9 cellular contexts compared by ENCODE assay signal in genomic region chr22:36323182-36323854, GRCh38.
DNase-seq lines count a peak whose midpoint lies in the region; ATAC-seq and TF ChIP-seq lines count a peak whose summit lies in the region.
"Had no signal": no experiment of that assay in that cellular context is flagged by ENCODE, and none has a peak within 500 bp of the region (broad histone marks: within the 10 kb centered on the region; RNA-seq: fewer than 3 reads in every experiment).

No MANE protein-coding gene starts in this region.

- no peak overlapping the region for H3K27ac ChIP-seq in trophoblast cell (ENCODE audit: low read depth, low read length)

- no peak overlapping the region for H4K8ac ChIP-seq in trophoblast cell (ENCODE audit: low read depth, low read length)

- H3K4me3 ChIP-seq in foreskin fibroblast (ENCODE audit: low read depth in 1 of 2, low read length in 2 of 2) (no peak overlapping the region), trophoblast cell (ENCODE audit: low read depth, low read length) (no peak overlapping the region)

- peaks cover 24% of the 10 kb centered on the region for H3K4me1 Mint-ChIP-seq in activated T-helper 1 cell treated with anti-CD3 and anti-CD28 coated beads, Interleukin-12 subunit alpha, Interleukin-12 subunit beta, Interleukin-2, Interleukin-4 antibody, amounts not matched to agents 30 ng/mL and 10 ng/mL and 1 ng/mL, durations not matched to agents 14 hours and 24 hours and 36 hours (ENCODE audit: low read depth)

- no peak overlapping the region for H4K12ac ChIP-seq in trophoblast cell (ENCODE audit: low read depth, low read length)

- H3K4me3 Mint-ChIP-seq in activated T-helper 1 cell treated with anti-CD3 and anti-CD28 coated beads, Interleukin-12 subunit alpha, Interleukin-12 subunit beta, Interleukin-2, Interleukin-4 antibody, amounts not matched to agents 30 ng/mL and 10 ng/mL and 1 ng/mL, durations not matched to agents 14 hours and 24 hours and 36 hours = no peak overlapping the region

- DNase-seq in C1 segment of cervical spinal cord (lab: John Stamatoyannopoulos, UW) (peak in 10 of 14 donors; percentile 9 to 77 (median 34)), foreskin fibroblast (peak; percentile 37 to 71), trophoblast cell (no peak), islet precursor cell (no peak), T-helper 2 cell (no peak)
- no peak for DNase-seq in activated T-helper 1 cell treated with anti-CD3 and anti-CD28 coated beads, Interleukin-12 subunit alpha, Interleukin-12 subunit beta, Interleukin-2, Interleukin-4 antibody, amounts not matched to agents 30 ng/mL and 10 ng/mL and 1 ng/mL, durations not matched to agents 14 hours and 24 hours and 36 hours (ENCODE audit: low spot score)
- no peak for DNase-seq in activated CD8-positive, alpha-beta memory T cell treated with anti-CD3 and anti-CD28 coated beads for 24 hours

- WGBS in trophoblast cell (ENCODE audit: extremely low coverage, insufficient coverage, insufficient read length) = no CpG with 5 or more reads among the region's 14 CpGs

- no peak for ATAC-seq in GM18868 (IDR thresholded peaks at IDR 0.05; ENCODE audit: unreplicated experiment)

- H3K9me3 Mint-ChIP-seq in activated T-helper 1 cell treated with anti-CD3 and anti-CD28 coated beads, Interleukin-12 subunit alpha, Interleukin-12 subunit beta, Interleukin-2, Interleukin-4 antibody, amounts not matched to agents 30 ng/mL and 10 ng/mL and 1 ng/mL, durations not matched to agents 14 hours and 24 hours and 36 hours = no peaks in the 10 kb centered on the region

- H3K9ac ChIP-seq in trophoblast cell (ENCODE audit: low read length) = peak overlapping the region; percentile 15

- H3K27ac Mint-ChIP-seq in activated T-helper 1 cell treated with anti-CD3 and anti-CD28 coated beads, Interleukin-12 subunit alpha, Interleukin-12 subunit beta, Interleukin-2, Interleukin-4 antibody, amounts not matched to agents 30 ng/mL and 10 ng/mL and 1 ng/mL, durations not matched to agents 14 hours and 24 hours and 36 hours = peak overlapping the region; percentile 49
- H3K27ac Mint-ChIP-seq: progenitor cell of endocrine pancreas had no signal

- H3K9me3 ChIP-seq in trophoblast cell (ENCODE audit: insufficient read depth, low read depth, low read length) = peaks cover 10% of the 10 kb centered on the region

- no peak overlapping the region for H2AK5ac ChIP-seq in trophoblast cell (ENCODE audit: low read length)

- H3K36me3 ChIP-seq in trophoblast cell (ENCODE audit: control insufficient read depth in 1 of 2, insufficient read depth in 2 of 2, low read length in 2 of 2) = peaks cover 89 to 93% of the 10 kb centered on the region in 2 experiments

- H3K18ac ChIP-seq in trophoblast cell (ENCODE audit: low read length) = peak overlapping the region; percentile 12

- H2AFZ ChIP-seq in trophoblast cell (ENCODE audit: insufficient read depth, low read length, poor library complexity) = no peak overlapping the region

- H3K79me1 ChIP-seq in trophoblast cell (ENCODE audit: low read length) = peaks cover 11% of the 10 kb centered on the region

- H3K4ac ChIP-seq in trophoblast cell (ENCODE audit: low read depth, low read length) = peak overlapping the region; percentile 55

- H3K4me1 ChIP-seq in trophoblast cell (ENCODE audit: control insufficient read depth in 1 of 2, insufficient read depth in 2 of 2, low read length in 2 of 2) = peaks cover 10 to 17% of the 10 kb centered on the region in 2 experiments

- H3K14ac ChIP-seq in trophoblast cell (ENCODE audit: low read length) = no peak overlapping the region

- H3K23ac ChIP-seq in trophoblast cell (ENCODE audit: low read length) = no peak overlapping the region

- peak overlapping the region; percentile 2 for H4K91ac ChIP-seq in trophoblast cell (ENCODE audit: low read depth, low read length)

- no peaks in the 10 kb centered on the region for H3K27me3 ChIP-seq in trophoblast cell (ENCODE audit: insufficient read depth, low read length)

- H2BK5ac ChIP-seq in trophoblast cell (ENCODE audit: low read depth, low read length, poor library complexity) = no peak overlapping the region

- peaks cover 64% of the 10 kb centered on the region for H3K36me3 Mint-ChIP-seq in activated T-helper 1 cell treated with anti-CD3 and anti-CD28 coated beads, Interleukin-12 subunit alpha, Interleukin-12 subunit beta, Interleukin-2, Interleukin-4 antibody, amounts not matched to agents 30 ng/mL and 10 ng/mL and 1 ng/mL, durations not matched to agents 14 hours and 24 hours and 36 hours (ENCODE audit: low read depth)

- no peak overlapping the region for H3K4me2 ChIP-seq in trophoblast cell (ENCODE audit: low read length)

- intact Hi-C loops in activated T-helper 1 cell treated with anti-CD3 and anti-CD28 coated beads, Interleukin-12 subunit alpha, Interleukin-12 subunit beta, Interleukin-2, Interleukin-4 antibody, amounts not matched to agents 30 ng/mL and 10 ng/mL and 1 ng/mL, durations not matched to agents 14 hours and 24 hours and 36 hours (cut with micrococcal nuclease) = no loop called here

- H3K27me3 Mint-ChIP-seq in activated T-helper 1 cell treated with anti-CD3 and anti-CD28 coated beads, Interleukin-12 subunit alpha, Interleukin-12 subunit beta, Interleukin-2, Interleukin-4 antibody, amounts not matched to agents 30 ng/mL and 10 ng/mL and 1 ng/mL, durations not matched to agents 14 hours and 24 hours and 36 hours (ENCODE audit: insufficient read depth) = no peaks in the 10 kb centered on the region
- H3K27me3 Mint-ChIP-seq: progenitor cell of endocrine pancreas had no signal

- H2BK120ac ChIP-seq in trophoblast cell (ENCODE audit: insufficient read depth, low read length, poor library complexity) = no peak overlapping the region

- peaks cover 14% of the 10 kb centered on the region for H3K79me2 ChIP-seq in trophoblast cell (ENCODE audit: control insufficient read depth, insufficient read depth, low read length, poor library complexity)

- TF ChIP-seq CTCF in foreskin fibroblast (IDR thresholded peaks at IDR 0.05; ENCODE audit: low read depth, low read length) = no peak

- peak overlapping the region; percentile 16 for H2BK12ac ChIP-seq in trophoblast cell (ENCODE audit: low read length)

Comparison
In these comparisons a context has a peak if more than half of its experiments do, and no peak if none do; other contexts are left out.
1. DNase-seq: peak in C1 segment of cervical spinal cord (10 of 14) and foreskin fibroblast (2 of 2); none in activated T-helper 1 cell treated with anti-CD3 and anti-CD28 coated beads, Interleukin-12 subunit alpha, Interleukin-12 subunit beta, Interleukin-2, Interleukin-4 antibody, amounts not matched to agents 30 ng/mL and 10 ng/mL and 1 ng/mL, durations not matched to agents 14 hours and 24 hours and 36 hours (single experiment), trophoblast cell (0 of 2), activated CD8-positive, alpha-beta memory T cell treated with anti-CD3 and anti-CD28 coated beads for 24 hours (single experiment), islet precursor cell (single experiment) and T-helper 2 cell (0 of 5).